Comparison of ENCODE assay signal across 17 cellular contexts in genomic region chr11:116953525-116954284, GRCh38.
DNase-seq lines count a peak whose midpoint lies in the region; ATAC-seq and TF ChIP-seq lines count a peak whose summit lies in the region.
"Had no signal": no experiment of that assay in that cellular context is flagged by ENCODE, and none has a peak within 500 bp of the region (broad histone marks: within the 10 kb centered on the region; RNA-seq: fewer than 3 reads in every experiment).

No MANE protein-coding gene starts in this region.

- H3K4me3 Mint-ChIP-seq in T-cell: no peak overlapping the region

- peak overlapping the region; percentile 3 for H3K9ac ChIP-seq in iPS-18a (ENCODE audit: low read length)

- TF ChIP-seq POLR2A in sigmoid colon (IDR thresholded peaks at IDR 0.05): no peak

- TF ChIP-seq EP300 in sigmoid colon (IDR thresholded peaks at IDR 0.05): no peak

- intact Hi-C loops in left ventricle myocardium inferior (cut with micrococcal nuclease): no loop called here
- intact Hi-C loops in sigmoid colon (cut with DNase I): no loop called here

- no peaks in the 10 kb centered on the region for H3K9me3 Mint-ChIP-seq in T-cell
- H3K9me3 Mint-ChIP-seq: IgD-negative memory B cell had no signal

- no peak for DNase-seq in left ventricle myocardium inferior
- DNase-seq in right atrium auricular region (ENCODE audit: low spot score): no peak
- DNase-seq in T-cell: peak in 5 of 34 experiments; percentile 4 to 31 (median 15)
- no peak for DNase-seq in sigmoid colon
- DNase-seq in AG08396 (ENCODE audit: low spot score): no peak
- no peak for DNase-seq in NCI-H2107 (lab: John Stamatoyannopoulos, UW)
- DNase-seq: AML-193, DMS153, HCEC 1CT, NCI-H146, NCI-H2081 treated with DMSO at 0.1 percent for 48 hours, NCI-H226, NCI-H526 treated with DMSO at 0.1 percent for 48 hours had no signal

- ATAC-seq in T-cell (replicated peaks in 1 of 4): peak in 1 of 4 experiments; percentile 55

- no peaks in the 10 kb centered on the region for H3K27me3 ChIP-seq in left ventricle myocardium inferior (ENCODE audit: low read depth)
- H3K27me3 ChIP-seq in right atrium auricular region: no peaks in the 10 kb centered on the region
- H3K27me3 ChIP-seq in iPS-18a (ENCODE audit: control insufficient read depth, insufficient read depth, low read length): no peaks in the 10 kb centered on the region
- H3K27me3 ChIP-seq in thymus (ENCODE audit: control insufficient read depth, insufficient read depth): no peaks in the 10 kb centered on the region
- no peaks in the 10 kb centered on the region for H3K27me3 ChIP-seq in sigmoid colon

- WGBS in thymus: 85% methylated on average over 6 of the region's 6 CpGs
- 72 to 84% methylated on average over 6 of the region's 6 CpGs for WGBS in sigmoid colon, 2 donors

- no peaks in the 10 kb centered on the region for H3K9me3 ChIP-seq in left ventricle myocardium inferior (replicated peaks)
- no peaks in the 10 kb centered on the region for H3K9me3 ChIP-seq in right atrium auricular region
- no peaks in the 10 kb centered on the region for H3K9me3 ChIP-seq in iPS-18a (ENCODE audit: control insufficient read depth, low read depth, low read length)
- H3K9me3 ChIP-seq in thymus (ENCODE audit: control insufficient read depth): no peaks in the 10 kb centered on the region
- H3K9me3 ChIP-seq in sigmoid colon: no peaks in the 10 kb centered on the region

- POLR2A ChIA-PET in T-cell (lab: Charles Lee): interaction anchor here (0.6 to 0.9 kb wide), 2 partner anchors 81 to 100 kb away, joined by 3 read pairs; no protein-coding TSS in a partner anchor

- CTCF ChIA-PET in T-cell (lab: Charles Lee): interaction anchor here in 1 of 2 donors (0.7 to 1.0 kb wide), 2 partner anchors 34 to 152 kb away, joined by 4 read pairs; no protein-coding TSS in a partner anchor

- H3K36me3 ChIP-seq in left ventricle myocardium inferior (peaks cover 28% of the 10 kb centered on the region), right atrium auricular region (peaks cover 6% of the 10 kb centered on the region), iPS-18a (ENCODE audit: control insufficient read depth, low read depth, low read length) (peaks cover 14% of the 10 kb centered on the region), thymus (ENCODE audit: control insufficient read depth, insufficient read depth) (peaks cover 12% of the 10 kb centered on the region), sigmoid colon (peaks cover 0 to 35% (median 0%) of the 10 kb centered on the region in 4 donors)

- peaks cover 52% of the 10 kb centered on the region for H3K36me3 Mint-ChIP-seq in T-cell

- TF ChIP-seq CTCF in left ventricle myocardium inferior (IDR thresholded peaks at IDR 0.05; ENCODE audit: borderline replicate concordance) (no peak), right atrium auricular region (IDR thresholded peaks at IDR 0.05) (no peak), sigmoid colon (IDR thresholded peaks at IDR 0.05) (no peak)

- peak overlapping the region; percentile 7 for H3K27ac ChIP-seq in left ventricle myocardium inferior (replicated peaks)
- peak overlapping the region in 1 of 2 donors; percentile 41 for H3K27ac ChIP-seq in right atrium auricular region
- no peak overlapping the region for H3K27ac ChIP-seq in iPS-18a (ENCODE audit: low read length)
- peak overlapping the region; percentile 8 for H3K27ac ChIP-seq in thymus (ENCODE audit: low read depth)
- H3K27ac ChIP-seq in sigmoid colon: no peak overlapping the region
- H3K27ac ChIP-seq: PC-9 had no signal

- no peak overlapping the region for H3K4me3 ChIP-seq in left ventricle myocardium inferior
- no peak overlapping the region for H3K4me3 ChIP-seq in right atrium auricular region
- H3K4me3 ChIP-seq in iPS-18a (ENCODE audit: low read length): no peak overlapping the region
- H3K4me3 ChIP-seq in thymus (ENCODE audit: low read length): no peak overlapping the region
- H3K4me3 ChIP-seq in sigmoid colon: no peak overlapping the region
- H3K4me3 ChIP-seq: PC-9 had no signal

- H3K4me1 Mint-ChIP-seq in T-cell: peaks cover 32 to 56% (median 47%) of the 10 kb centered on the region in 3 donors

- peak overlapping the region; percentile 15 to 52 for H3K27ac Mint-ChIP-seq in T-cell

- H3K27me3 Mint-ChIP-seq in T-cell: no peaks in the 10 kb centered on the region
- H3K27me3 Mint-ChIP-seq: IgD-negative memory B cell had no signal

- H3K4me1 ChIP-seq in left ventricle myocardium inferior (peaks cover 30% of the 10 kb centered on the region), right atrium auricular region (peaks cover 0 to 16% of the 10 kb centered on the region in 2 donors), iPS-18a (ENCODE audit: control insufficient read depth, low read depth, low read length) (peaks cover 5% of the 10 kb centered on the region), thymus (ENCODE audit: control insufficient read depth, insufficient read depth, low read length) (peaks cover 5% of the 10 kb centered on the region), sigmoid colon (peaks cover 0 to 18% (median 3%) of the 10 kb centered on the region in 4 donors)

Comparison
In these comparisons a context has a peak if more than half of its experiments do, and no peak if none do; other contexts are left out.
1. H3K27ac ChIP-seq: peak in left ventricle myocardium inferior (single experiment) and thymus (single experiment); none in iPS-18a (single experiment) and sigmoid colon (0 of 4).